Comparison of ENCODE assay signal across 8 cellular contexts in the genomic region with DNA sequence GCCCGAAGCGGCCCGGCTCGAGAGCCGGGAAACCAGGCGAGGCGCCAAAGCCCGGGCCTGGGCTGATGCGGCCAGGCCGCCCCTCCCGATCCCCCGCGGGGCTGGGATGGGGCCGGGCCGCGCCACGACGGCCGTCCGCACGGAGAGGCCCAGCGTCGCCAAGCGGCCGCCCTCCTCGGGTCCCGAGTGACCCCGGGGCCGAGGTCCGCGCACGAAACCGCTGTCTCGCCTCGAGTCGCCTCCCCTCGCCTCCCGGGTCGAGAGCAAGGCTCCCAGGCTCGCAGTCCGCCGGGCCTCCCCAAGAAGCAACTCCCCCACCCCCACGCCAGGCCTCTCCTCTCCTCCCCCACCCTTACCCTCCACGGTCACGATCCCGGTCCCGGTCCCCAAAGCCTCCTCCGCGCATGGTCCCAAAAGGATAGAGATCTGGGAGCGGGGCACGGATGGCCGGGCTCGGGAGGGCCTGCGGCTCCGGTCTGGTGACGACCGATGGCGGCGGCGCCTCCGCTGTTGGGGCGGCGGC. TPM values are rescaled to one million over a fixed set of nuclear protein-coding genes. Genes with fewer than 3 reads are reported as not detected.
DNase-seq lines count a peak whose midpoint lies in the region; ATAC-seq and TF ChIP-seq lines count a peak whose summit lies in the region.

No MANE protein-coding gene starts in this region.

- CTCF ChIA-PET in activated naive CD4-positive, alpha-beta T cell treated with anti-CD3 and anti-CD28 coated beads for 36 hours (lab: Charles Lee), result no interaction called here

- H3K27me3 Mint-ChIP-seq in activated naive CD4-positive, alpha-beta T cell treated with anti-CD3 and anti-CD28 coated beads for 36 hours (ENCODE audit: low read depth), result no peaks in the 10 kb centered on the region

- TF ChIP-seq CTCF in gastroesophageal sphincter (IDR thresholded peaks at IDR 0.05) (no peak), testis (IDR thresholded peaks at IDR 0.05) (no peak)

- H3K36me3 ChIP-seq in gastroesophageal sphincter (peaks cover 0 to 20% of the 10 kb centered on the region in 2 donors), testis (ENCODE audit: low read depth, missing control alignments) (no peaks in the 10 kb centered on the region)

- H3K4me3 ChIP-seq in gastroesophageal sphincter (peak overlapping the region; percentile 74 to 83), testis (peak overlapping the region; percentile 88 to 98)

- no peak for TF ChIP-seq EP300 in gastroesophageal sphincter (IDR thresholded peaks at IDR 0.05)

- ATAC-seq in HG02840 (IDR thresholded peaks at IDR 0.05; ENCODE audit: low FRiP score, unreplicated experiment) (peak; percentile 26), gastroesophageal sphincter (peak; percentile 73)

- no peaks in the 10 kb centered on the region for H3K9me3 Mint-ChIP-seq in activated naive CD4-positive, alpha-beta T cell treated with anti-CD3 and anti-CD28 coated beads for 36 hours

- peak; percentile 80 to 83 for TF ChIP-seq POLR2A in gastroesophageal sphincter (IDR thresholded peaks at IDR 0.05)
- TF ChIP-seq POLR2A in testis (IDR thresholded peaks at IDR 0.05), result no peak

- no peaks in the 10 kb centered on the region for H3K9me3 ChIP-seq in gastroesophageal sphincter
- H3K9me3 ChIP-seq in testis, result no peaks in the 10 kb centered on the region

- peak; percentile 66 for DNase-seq in NK-92 treated with Interleukin-12 subunit alpha and Interleukin-12 subunit beta, amount 100 ng/mL, for 24 hours (lab: John Stamatoyannopoulos, UW)
- DNase-seq in NK-92 (lab: John Stamatoyannopoulos, UW; ENCODE audit: unreplicated experiment) (no peak), NCI-H69 (lab: John Stamatoyannopoulos, UW) (peak; percentile 85), nucleus accumbens (lab: John Stamatoyannopoulos, UW) (peak in 51 of 56 donors; percentile 24 to 97 (median 78)), testis (peak; percentile 76)
- DNase-seq in activated naive CD4-positive, alpha-beta T cell treated with anti-CD3 and anti-CD28 coated beads for 36 hours, result peak; percentile 62

- peak overlapping the region; percentile 98 for H3K4me3 Mint-ChIP-seq in activated naive CD4-positive, alpha-beta T cell treated with anti-CD3 and anti-CD28 coated beads for 36 hours

- peaks cover 52% of the 10 kb centered on the region for H3K36me3 Mint-ChIP-seq in activated naive CD4-positive, alpha-beta T cell treated with anti-CD3 and anti-CD28 coated beads for 36 hours (ENCODE audit: low read depth)

- 0% methylated on average over 3 of the region's 63 CpGs; no CpG with 5 or more reads in 1 of the 2 donors for WGBS in gastroesophageal sphincter (ENCODE audit: low coverage in 1 of 2), 2 donors
- WGBS in testis, 2 donors, result 1% methylated on average over 25 to 58 of the region's 63 CpGs

- H3K27me3 ChIP-seq in gastroesophageal sphincter (no peaks in the 10 kb centered on the region), testis (no peaks in the 10 kb centered on the region)

- H3K27ac ChIP-seq in gastroesophageal sphincter (peak overlapping the region; percentile 96 to 100 (median 98)), testis (peak overlapping the region; percentile 100)

- H3K4me1 ChIP-seq in gastroesophageal sphincter, result peaks cover 0 to 60% (median 9%) of the 10 kb centered on the region in 3 donors
- H3K4me1 ChIP-seq in testis, result peaks cover 26% of the 10 kb centered on the region

- peak overlapping the region; percentile 100 for H3K27ac Mint-ChIP-seq in activated naive CD4-positive, alpha-beta T cell treated with anti-CD3 and anti-CD28 coated beads for 36 hours

- intact Hi-C loops in activated naive CD4-positive, alpha-beta T cell treated with anti-CD3 and anti-CD28 coated beads for 36 hours (cut with micrococcal nuclease), result loop anchor here (1.0 to 5.0 kb wide), 5 partner anchors 27 to 661 kb away; a partner anchor contains a TSS
- intact Hi-C loops in testis (cut with DNase I; ENCODE audit: low total_unique reads), result no loop called here

- peaks cover 41% of the 10 kb centered on the region for H3K4me1 Mint-ChIP-seq in activated naive CD4-positive, alpha-beta T cell treated with anti-CD3 and anti-CD28 coated beads for 36 hours (ENCODE audit: low read depth)

RNA-seq across cellular contexts. Expression of a gene that starts 0.5 kb away (rescaled TPM):
- 100 to 1,000 TPM; 319 to 341 TPM for total RNA-seq in activated naive CD4-positive, alpha-beta T cell treated with anti-CD3 and anti-CD28 coated beads for 36 hours
- total RNA-seq in gastroesophageal sphincter (100 to 1,000 TPM; 323 to 610 (median 490) TPM), testis (100 to 1,000 TPM; 964 to 995 TPM)
- 259 TPM for polyA plus RNA-seq in testis (ENCODE audit: insufficient read depth, low read depth, low replicate concordance)

RNA-seq across cellular contexts. Expression of a gene that starts 37.8 kb away (rescaled TPM):
- total RNA-seq in activated naive CD4-positive, alpha-beta T cell treated with anti-CD3 and anti-CD28 coated beads for 36 hours, result under 1 TPM; 0.57 to 0.77 TPM
- total RNA-seq in gastroesophageal sphincter (10 to 100 TPM in 1 of 4 donors, 1 to 10 TPM in 3; 2.6 to 19.7 (median 5.4) TPM), testis (1 to 10 TPM; 6.7 to 8.6 TPM)
- polyA plus RNA-seq in testis (ENCODE audit: insufficient read depth, low read depth, low replicate concordance), result 10.4 TPM

RNA-seq across cellular contexts. Expression of a gene that starts 50.7 kb away (rescaled TPM):
- total RNA-seq in activated naive CD4-positive, alpha-beta T cell treated with anti-CD3 and anti-CD28 coated beads for 36 hours, result not detected
- total RNA-seq in gastroesophageal sphincter, result not detected
- total RNA-seq in testis, result 1 to 10 TPM; 1.7 to 3.0 TPM
- 1.7 TPM for polyA plus RNA-seq in testis (ENCODE audit: insufficient read depth, low read depth, low replicate concordance)
